Comparison of ENCODE assay signal across 22 cellular contexts in genomic region chr5:74633710-74634109, GRCh38. TPM values are rescaled to one million over a fixed set of nuclear protein-coding genes. Genes with fewer than 3 reads are reported as not detected.
DNase-seq lines count a peak whose midpoint lies in the region; ATAC-seq and TF ChIP-seq lines count a peak whose summit lies in the region.
"Had no signal": no experiment of that assay in that cellular context is flagged by ENCODE, and none has a peak within 500 bp of the region (broad histone marks: within the 10 kb centered on the region; RNA-seq: fewer than 3 reads in every experiment).

No MANE protein-coding gene starts in this region.

- no TSS peak for BruUV-seq in PC-3 (replicated peaks; lab: Mats Ljungman, UMichigan)

- H3K4me1 Mint-ChIP-seq in CD14-positive monocyte (peaks cover 62% of the 10 kb centered on the region), endothelial cell (ENCODE audit: unreplicated experiment) (peaks cover 56% of the 10 kb centered on the region), nephron progenitor cell (peaks cover 93% of the 10 kb centered on the region)

- H3K27ac ChIP-seq in PC-3 (ENCODE audit: low read length) (peak overlapping the region; percentile 94), vagina (no peak overlapping the region)
- H3K27ac ChIP-seq: left ventricle myocardium inferior had no signal

- peak overlapping the region; percentile 80 for H3K4me2 ChIP-seq in PC-3 (ENCODE audit: low read length)

- peak overlapping the region in 6 of 7 donors; percentile 35 to 98 (median 63) for H3K27ac Mint-ChIP-seq in CD14-positive monocyte
- H3K27ac Mint-ChIP-seq in endothelial cell (ENCODE audit: unreplicated experiment), result no peak overlapping the region
- H3K27ac Mint-ChIP-seq in nephron progenitor cell, result no peak overlapping the region
- H3K27ac Mint-ChIP-seq: activated naive CD8-positive, alpha-beta T cell treated with anti-CD3 and anti-CD28 coated beads, Interleukin-2, amount 10 ng/mL, durations not matched to agents 7 days and 5 days; CD4-positive, alpha-beta T cell; stimulated activated naive B cell treated with anti-CD40 and anti-IgM and Interleukin-4, amounts not matched to agents 10 μg/mL and 1 μg/mL and 100 μg/mL, for 72 hours had no signal

- no peaks in the 10 kb centered on the region for H3K9me3 Mint-ChIP-seq in CD14-positive monocyte
- no peaks in the 10 kb centered on the region for H3K9me3 Mint-ChIP-seq in endothelial cell (ENCODE audit: unreplicated experiment)
- no peaks in the 10 kb centered on the region for H3K9me3 Mint-ChIP-seq in nephron progenitor cell
- H3K9me3 Mint-ChIP-seq: activated naive CD8-positive, alpha-beta T cell treated with anti-CD3 and anti-CD28 coated beads, Interleukin-2, amount 10 ng/mL, durations not matched to agents 7 days and 5 days; CD4-positive, alpha-beta T cell; stimulated activated naive B cell treated with anti-CD40 and anti-IgM and Interleukin-4, amounts not matched to agents 10 μg/mL and 1 μg/mL and 100 μg/mL, for 72 hours had no signal

- peaks cover 44 to 63% of the 10 kb centered on the region in 2 donors for H3K36me3 Mint-ChIP-seq in CD14-positive monocyte
- H3K36me3 Mint-ChIP-seq in endothelial cell (ENCODE audit: low read depth, unreplicated experiment), result peaks cover 62% of the 10 kb centered on the region
- peaks cover 90% of the 10 kb centered on the region for H3K36me3 Mint-ChIP-seq in nephron progenitor cell (ENCODE audit: low read depth)
- H3K36me3 Mint-ChIP-seq: activated naive CD8-positive, alpha-beta T cell treated with anti-CD3 and anti-CD28 coated beads, Interleukin-2, amount 10 ng/mL, durations not matched to agents 7 days and 5 days had no signal

- H3K27me3 Mint-ChIP-seq in CD14-positive monocyte (ENCODE audit: low read depth in 3 of 3) (no peaks in the 10 kb centered on the region), endothelial cell (ENCODE audit: unreplicated experiment) (no peaks in the 10 kb centered on the region), nephron progenitor cell (ENCODE audit: low read depth, poor library complexity) (no peaks in the 10 kb centered on the region)

- no peak for ATAC-seq in PC-3
- ATAC-seq: body of pancreas; mucosa of descending colon; stimulated activated naive B cell treated with anti-CD40 and anti-IgM and Interleukin-4, amounts not matched to agents 10 μg/mL and 1 μg/mL and 100 μg/mL, for 72 hours had no signal

- peaks cover 35% of the 10 kb centered on the region for H4K20me1 ChIP-seq in PC-3 (ENCODE audit: low read length)

- peaks cover 30% of the 10 kb centered on the region for H3F3A ChIP-seq in PC-3 (ENCODE audit: low read length, unreplicated experiment)

- H3K79me2 ChIP-seq in PC-3 (ENCODE audit: low read length), result peaks cover 76% of the 10 kb centered on the region

- H3K9ac ChIP-seq in PC-3 (ENCODE audit: low read length), result no peak overlapping the region

- H3K4me1 ChIP-seq in PC-3 (ENCODE audit: insufficient read depth, low read length) (peaks cover 88% of the 10 kb centered on the region), vagina (peaks cover 32% of the 10 kb centered on the region)

- no peak overlapping the region for H3K4me3 Mint-ChIP-seq in CD14-positive monocyte
- peak overlapping the region; percentile 29 for H3K4me3 Mint-ChIP-seq in endothelial cell (ENCODE audit: unreplicated experiment)
- peak overlapping the region; percentile 11 for H3K4me3 Mint-ChIP-seq in nephron progenitor cell
- H3K4me3 Mint-ChIP-seq: activated naive CD8-positive, alpha-beta T cell treated with anti-CD3 and anti-CD28 coated beads, Interleukin-2, amount 10 ng/mL, durations not matched to agents 7 days and 5 days; CD4-positive, alpha-beta T cell; stimulated activated naive B cell treated with anti-CD40 and anti-IgM and Interleukin-4, amounts not matched to agents 10 μg/mL and 1 μg/mL and 100 μg/mL, for 72 hours had no signal

- H2AFZ ChIP-seq in PC-3 (ENCODE audit: low read length), result no peak overlapping the region

- intact Hi-C loops in CD14-positive monocyte (cut with micrococcal nuclease), result no loop called here
- intact Hi-C loops in PC-3 (cut with micrococcal nuclease), result loop anchor here (2.0 kb wide), 1 partner anchor 305 kb away; no protein-coding TSS in a partner anchor
- intact Hi-C loops in vagina (cut with DNase I), result no loop called here
- intact Hi-C loops in head of caudate nucleus (cut with DNase I), result no loop called here

- CTCF ChIA-PET in PC-3 (lab: Charles Lee), result no interaction called here

- no peak overlapping the region for H3K4me3 ChIP-seq in PC-3 (ENCODE audit: low read length)
- H3K4me3 ChIP-seq in vagina, result no peak overlapping the region
- H3K4me3 ChIP-seq: body of pancreas, left ventricle myocardium inferior, mucosa of descending colon, testis had no signal

- no peaks in the 10 kb centered on the region for H3K9me2 ChIP-seq in PC-3 (replicated peaks; ENCODE audit: low read length)

- POLR2A ChIA-PET in PC-3 (lab: Charles Lee; ENCODE audit: unreplicated experiment), result interaction anchor here (0.5 kb wide), 1 partner anchor 93 kb away, joined by 3 read pairs; no protein-coding TSS in a partner anchor

- TF ChIP-seq CTCF in CD14-positive monocyte (IDR thresholded peaks at IDR 0.05) (no peak), PC-3 (conservative IDR thresholded peaks at IDR 0.05; ENCODE audit: low read depth, low read length) (no peak), endothelial cell (IDR thresholded peaks at IDR 0.05; ENCODE audit: unreplicated experiment) (no peak), nephron progenitor cell (IDR thresholded peaks at IDR 0.05) (no peak), vagina (IDR thresholded peaks at IDR 0.05) (no peak)

- no peak for TF ChIP-seq POLR2A in vagina (IDR thresholded peaks at IDR 0.05)

- H3K27me3 ChIP-seq in PC-3 (ENCODE audit: low read length) (no peaks in the 10 kb centered on the region), vagina (no peaks in the 10 kb centered on the region)
- H3K27me3 ChIP-seq: body of pancreas, testis had no signal

- DNase-seq in CD14-positive monocyte (ENCODE audit: low spot score) (no peak), PC-3 (no peak), endothelial cell (ENCODE audit: low spot score) (no peak), nephron progenitor cell (no peak), vagina (ENCODE audit: extremely low spot score in 2 of 2) (no peak), HuH-7.5 (ENCODE audit: low spot score) (no peak), NCI-H526 (lab: John Stamatoyannopoulos, UW) (no peak), head of caudate nucleus (no peak)
- DNase-seq: activated CD4-positive, alpha-beta T cell treated with anti-CD3 and anti-CD28 coated beads, Interleukin-2, amount 50 U/mL, for 48 hours; activated CD8-positive, alpha-beta memory T cell treated with anti-CD3 and anti-CD28 coated beads, Interleukin-2, amount 50 U/mL, for 48 hours; activated naive CD8-positive, alpha-beta T cell treated with anti-CD3 and anti-CD28 coated beads, Interleukin-2, amount 10 ng/mL, durations not matched to agents 7 days and 5 days; body of pancreas; CD4-positive, alpha-beta T cell; DMS153; KBM-7; left ventricle myocardium inferior; mucosa of descending colon; MV-4-11; stimulated activated CD4-positive, alpha-beta T cell treated with anti-CD3 and anti-CD28 coated beads, Interleukin-2, amount 100 ng/mL, for 48 hours; stimulated activated naive B cell treated with anti-CD40 and anti-IgM and Interleukin-4, amounts not matched to agents 10 μg/mL and 1 μg/mL and 100 μg/mL, for 72 hours; T-helper 9 cell; testis had no signal

- H3K9me3 ChIP-seq in PC-3 (ENCODE audit: low read length), result no peaks in the 10 kb centered on the region
- H3K9me3 ChIP-seq in vagina, result no peaks in the 10 kb centered on the region
- H3K9me3 ChIP-seq: body of pancreas, left ventricle myocardium inferior, mucosa of descending colon, testis had no signal

- H3K36me3 ChIP-seq in PC-3 (ENCODE audit: low read depth, low read length), result peaks cover 32% of the 10 kb centered on the region
- peaks cover 0 to 4% of the 10 kb centered on the region in 2 donors for H3K36me3 ChIP-seq in vagina

RNA-seq across cellular contexts. Expression of gene ENC1, which starts 6.8 kb away (rescaled TPM):
- 1 to 10 TPM; 9.6 to 9.9 TPM for polyA plus RNA-seq in CD14-positive monocyte
- total RNA-seq in PC-3 (2014; rRNA removed), result 24.5 TPM in 2 replicates
- 162 TPM for total RNA-seq in endothelial cell (ENCODE audit: unreplicated experiment)
- total RNA-seq in vagina, result 7.1 TPM

RNA-seq across cellular contexts. Expression of gene HEXB, which starts 51.3 kb away (rescaled TPM):
- 100 to 1,000 TPM; 470 to 518 TPM for polyA plus RNA-seq in CD14-positive monocyte
- 91.5 and 131 TPM in 2 replicates for total RNA-seq in PC-3 (2014; rRNA removed)
- 79.4 TPM for total RNA-seq in endothelial cell (ENCODE audit: unreplicated experiment)
- total RNA-seq in vagina, result 118 TPM

Comparison
In these comparisons a context has a peak if more than half of its experiments do, and no peak if none do; other contexts are left out.
1. H3K27ac Mint-ChIP-seq: peak in CD14-positive monocyte (6 of 7); none in endothelial cell (single experiment) and nephron progenitor cell (single experiment).
2. H3K4me3 Mint-ChIP-seq: peak in endothelial cell (single experiment) and nephron progenitor cell (single experiment); none in CD14-positive monocyte (0 of 2).